Comparison of ENCODE assay signal across 10 cellular contexts in the genomic region with DNA sequence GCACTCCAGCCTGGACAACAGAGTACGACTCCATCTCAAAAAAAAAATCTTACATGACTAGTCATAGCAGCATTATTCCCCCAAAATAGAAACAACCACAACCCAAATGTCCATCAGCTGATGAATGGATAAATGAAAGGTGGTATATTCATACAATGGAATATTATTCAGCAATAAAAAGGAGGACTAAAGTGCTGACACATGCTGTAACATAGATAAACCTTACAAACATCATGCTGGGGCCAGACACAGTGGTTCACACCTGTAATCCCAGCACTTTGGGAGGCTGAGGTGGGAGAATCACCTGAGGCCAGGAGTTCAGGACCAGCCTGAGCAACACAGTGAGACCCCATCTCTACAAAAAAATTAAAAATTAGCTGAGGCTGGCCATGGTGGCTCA. TPM values are rescaled to one million over a fixed set of nuclear protein-coding genes. Genes with fewer than 3 reads are reported as not detected.
"Had no signal": no experiment of that assay in that cellular context is flagged by ENCODE, and none has a peak within 500 bp of the region (broad histone marks: within the 10 kb centered on the region; RNA-seq: fewer than 3 reads in every experiment).

No MANE protein-coding gene starts in this region.

- H3K27ac Mint-ChIP-seq: GM23338, H9 had no signal

- H3K4me2 ChIP-seq: GM23338, KMS-11 had no signal

- H2AFZ ChIP-seq: GM23338 had no signal

- H3K9ac ChIP-seq: KMS-11 had no signal

- H3K4me1 Mint-ChIP-seq: GM23338 had no signal

- DNase-seq: H9, Karpas-422, KBM-7 had no signal

- H3K27ac ChIP-seq: KMS-11 had no signal

- FAIRE-seq: H1, H54, HTR-8/SVneo had no signal

- H3K4me3 Mint-ChIP-seq: GM23338, H9 had no signal

- ATAC-seq: GM23338, HCT116 had no signal

- H3K4me3 ChIP-seq: GM23338 had no signal

RNA-seq across cellular contexts. Expression of a gene that starts 16.9 kb away (rescaled TPM):
- total RNA-seq: GM23338, H1, HT-29 had no signal
